ENCODE assay signal across 1 cellular context in the genomic region with DNA sequence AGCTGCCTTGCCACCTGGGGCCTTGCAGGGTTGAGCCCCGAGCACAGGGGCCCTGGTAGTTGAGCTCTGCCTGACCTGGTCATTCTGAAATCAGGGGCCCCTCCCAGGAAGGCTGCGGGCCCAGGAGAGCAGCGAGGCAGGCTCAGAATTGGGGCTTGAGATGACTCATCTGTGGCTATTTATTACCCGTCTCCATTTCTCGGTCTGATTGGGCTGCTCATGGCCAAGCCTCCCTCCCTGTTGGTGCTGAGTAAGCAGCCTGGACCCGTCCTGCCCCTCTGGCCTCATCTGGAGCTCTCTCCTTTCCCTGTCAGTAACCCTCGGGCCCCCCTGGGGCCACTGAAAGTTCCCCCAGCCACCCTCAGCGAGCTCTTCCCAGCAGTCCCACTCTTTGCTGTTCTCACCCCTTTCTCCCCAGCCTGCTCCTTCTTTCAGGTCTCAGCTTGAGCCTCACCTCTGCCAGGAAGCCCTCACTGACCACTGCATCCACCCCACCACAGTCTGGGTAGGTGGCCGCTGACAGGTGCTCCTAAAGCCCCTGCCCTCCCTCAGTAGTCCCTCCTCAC.
TF ChIP-seq lines count a peak whose summit lies in the region.

No MANE protein-coding gene starts in this region.

TF ChIP-seq in WTC11, 78 proteins besides CTCF, POLR2A, EP300 and RAD21 (continued from another document):
- TF ChIP-seq NR2C2 (CRISPR knock-in tag; IDR thresholded peaks at IDR 0.05): no peak
